9 cellular contexts compared by ENCODE assay signal in genomic region chr11:126163074-126163700, GRCh38. TPM values are rescaled to one million over a fixed set of nuclear protein-coding genes. Genes with fewer than 3 reads are reported as not detected.
A peak's percentile ranks its signal among the peaks of the same experiment; 100 is the strongest.
DNase-seq lines count a peak whose midpoint lies in the region; ATAC-seq and TF ChIP-seq lines count a peak whose summit lies in the region.
"Had no signal": no experiment of that assay in that cellular context is flagged by ENCODE, and none has a peak within 500 bp of the region (broad histone marks: within the 10 kb centered on the region; RNA-seq: fewer than 3 reads in every experiment).

No MANE protein-coding gene starts in this region.

- no peak for TF ChIP-seq EP300 in esophagus muscularis mucosa (IDR thresholded peaks at IDR 0.05)

- H3K36me3 ChIP-seq in esophagus muscularis mucosa (no peaks in the 10 kb centered on the region), trophoblast cell (ENCODE audit: control insufficient read depth in 1 of 2, insufficient read depth in 2 of 2, low read length in 2 of 2) (no peaks in the 10 kb centered on the region)

- H4K12ac ChIP-seq in trophoblast cell (ENCODE audit: low read depth, low read length), result no peak overlapping the region

- TF ChIP-seq POLR2A in esophagus muscularis mucosa (IDR thresholded peaks at IDR 0.05; ENCODE audit: low read depth), result no peak

- peak overlapping the region; percentile 15 for H2BK5ac ChIP-seq in trophoblast cell (ENCODE audit: low read depth, low read length, poor library complexity)

- peak overlapping the region; percentile 10 for H3K14ac ChIP-seq in trophoblast cell (ENCODE audit: low read length)

- H3K4ac ChIP-seq in trophoblast cell (ENCODE audit: low read depth, low read length), result no peak overlapping the region

- H3K27ac ChIP-seq in esophagus muscularis mucosa (replicated peaks in 1 of 4) (peak overlapping the region; percentile 56 to 72 (median 66)), trophoblast cell (ENCODE audit: low read depth, low read length) (peak overlapping the region; percentile 13)

- no peak overlapping the region for H3K23ac ChIP-seq in trophoblast cell (ENCODE audit: low read length)

- H3K18ac ChIP-seq in trophoblast cell (ENCODE audit: low read length), result no peak overlapping the region

- peak overlapping the region; percentile 20 for H2BK12ac ChIP-seq in trophoblast cell (ENCODE audit: low read length)

- no peaks in the 10 kb centered on the region for H3K27me3 ChIP-seq in esophagus muscularis mucosa
- no peaks in the 10 kb centered on the region for H3K27me3 ChIP-seq in trophoblast cell (ENCODE audit: insufficient read depth, low read length)

- H3K79me1 ChIP-seq in trophoblast cell (ENCODE audit: low read length), result peaks cover 9% of the 10 kb centered on the region

- H3K4me1 ChIP-seq in esophagus muscularis mucosa (peaks cover 0 to 29% (median 28%) of the 10 kb centered on the region in 4 donors), trophoblast cell (ENCODE audit: control insufficient read depth in 1 of 2, insufficient read depth in 2 of 2, low read length in 2 of 2) (peaks cover 19 to 42% of the 10 kb centered on the region in 2 experiments)

- peak overlapping the region; percentile 23 for H2BK120ac ChIP-seq in trophoblast cell (ENCODE audit: insufficient read depth, low read length, poor library complexity)

- no peak overlapping the region for H3K4me2 ChIP-seq in trophoblast cell (ENCODE audit: low read length)

- DNase-seq in Daoy (ENCODE audit: low read depth) (peak; percentile 93), NCI-H524 treated with DMSO at 0.1 percent for 48 hours (lab: John Stamatoyannopoulos, UW) (peak; percentile 47), esophagus muscularis mucosa (ENCODE audit: extremely low spot score) (no peak), trophoblast cell (peak in 1 of 2 donors; percentile 18), NCI-H774 (lab: John Stamatoyannopoulos, UW) (no peak), DMS 273 (lab: John Stamatoyannopoulos, UW; ENCODE audit: unreplicated experiment) (no peak)
- DNase-seq: NCI-H1105 treated with DMSO at 0.1 percent for 48 hours had no signal

- no peak overlapping the region for H3K4me3 ChIP-seq in esophagus muscularis mucosa
- H3K4me3 ChIP-seq in trophoblast cell (ENCODE audit: low read depth, low read length), result no peak overlapping the region

- no peak overlapping the region for H4K8ac ChIP-seq in trophoblast cell (ENCODE audit: low read depth, low read length)

- H2AK5ac ChIP-seq in trophoblast cell (ENCODE audit: low read length), result no peak overlapping the region

- H3K9me3 ChIP-seq in esophagus muscularis mucosa, result no peaks in the 10 kb centered on the region
- peaks cover 3% of the 10 kb centered on the region for H3K9me3 ChIP-seq in trophoblast cell (ENCODE audit: insufficient read depth, low read depth, low read length)

- no peak overlapping the region for H3K9ac ChIP-seq in trophoblast cell (ENCODE audit: low read length)

- no peaks in the 10 kb centered on the region for H3K79me2 ChIP-seq in trophoblast cell (ENCODE audit: control insufficient read depth, insufficient read depth, low read length, poor library complexity)

- H2AFZ ChIP-seq in trophoblast cell (ENCODE audit: insufficient read depth, low read length, poor library complexity), result no peak overlapping the region

- intact Hi-C loops in esophagus muscularis mucosa (cut with DNase I), result no loop called here

- peak overlapping the region; percentile 50 for H4K91ac ChIP-seq in trophoblast cell (ENCODE audit: low read depth, low read length)

- 74% methylated on average over 8 of the region's 22 CpGs for WGBS in esophagus muscularis mucosa
- no CpG with 5 or more reads among the region's 22 CpGs for WGBS in trophoblast cell (ENCODE audit: extremely low coverage, insufficient coverage, insufficient read length)

- TF ChIP-seq CTCF in esophagus muscularis mucosa (IDR thresholded peaks at IDR 0.05), result peak in 2 of 3 experiments; percentile 13 to 47

- ATAC-seq in HG03457 (IDR thresholded peaks at IDR 0.05; ENCODE audit: unreplicated experiment) (no peak), HG03097 (IDR thresholded peaks at IDR 0.05; ENCODE audit: low FRiP score, unreplicated experiment) (no peak)

RNA-seq across cellular contexts. Expression of gene RPUSD4, which starts 48.3 kb away (rescaled TPM):
- 19.0 and 30.4 TPM in 2 replicates for total RNA-seq in Daoy (2014; rRNA removed; shearing (Covaris generic))
- total RNA-seq in esophagus muscularis mucosa, result 10 to 100 TPM; 15.0 to 19.9 (median 17.6) TPM
- 16.6 and 16.8 TPM in 2 replicates for polyA plus RNA-seq in trophoblast cell (2013)

RNA-seq across cellular contexts. Expression of gene FAM118B, which starts 48.4 kb away (rescaled TPM):
- total RNA-seq in Daoy (2014; rRNA removed; shearing (Covaris generic)), result 29.4 and 31.6 TPM in 2 replicates
- 10 to 100 TPM; 14.1 to 22.8 (median 17.9) TPM for total RNA-seq in esophagus muscularis mucosa
- 18.0 and 19.0 TPM in 2 replicates for polyA plus RNA-seq in trophoblast cell (2013)

Comparison
In these comparisons a context has a peak if more than half of its experiments do, and no peak if none do; other contexts are left out.
1. DNase-seq: peak in Daoy (single experiment) and NCI-H524 treated with DMSO at 0.1 percent for 48 hours (single experiment); none in esophagus muscularis mucosa (single experiment), NCI-H774 (single experiment) and DMS 273 (single experiment).